1 cellular context compared by ENCODE assay signal in the genomic region with DNA sequence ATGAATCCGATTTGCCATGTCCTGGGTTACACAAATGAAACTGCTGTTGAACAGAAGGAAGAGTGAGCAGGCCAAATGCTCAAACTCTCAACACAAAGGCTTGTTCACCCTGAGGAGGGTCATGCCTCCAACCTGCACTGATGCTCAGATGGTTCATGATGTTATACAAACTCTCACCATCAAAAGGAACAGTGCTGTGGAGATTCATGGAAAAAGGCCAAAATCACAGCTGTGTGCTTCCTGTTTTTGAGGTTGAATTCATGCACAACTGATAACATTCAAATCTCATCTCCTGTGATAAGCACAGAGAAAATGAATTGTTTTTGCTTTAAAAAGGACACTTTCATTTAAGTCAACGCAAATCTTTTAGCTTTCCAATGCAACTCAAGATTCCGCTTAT.
TF ChIP-seq lines count a peak whose summit lies in the region.

No MANE protein-coding gene starts in this region.

TF ChIP-seq in H1, 55 proteins besides CTCF, POLR2A, EP300 and RAD21:
- TF ChIP-seq CHD1 (IDR thresholded peaks at IDR 0.05; ENCODE audit: low read depth, low read length), result no peak
- no peak for TF ChIP-seq FOSL1 (IDR thresholded peaks at IDR 0.05; ENCODE audit: insufficient read depth, low read depth, low read length)
- no peak for TF ChIP-seq SRF (IDR thresholded peaks at IDR 0.05; ENCODE audit: low read depth, low read length)
- no peak for TF ChIP-seq JUND (IDR thresholded peaks at IDR 0.05; ENCODE audit: low read length)
- TF ChIP-seq CEBPB (IDR thresholded peaks at IDR 0.05; ENCODE audit: low read depth, low read length), result no peak
- no peak for TF ChIP-seq JUN (IDR thresholded peaks at IDR 0.05; ENCODE audit: low read depth, low read length)
- no peak for TF ChIP-seq EZH2 (IDR thresholded peaks at IDR 0.05; ENCODE audit: low read depth, low read length, severe bottlenecking)
- TF ChIP-seq YY1 (IDR thresholded peaks at IDR 0.05; ENCODE audit: low read depth, low read length), result no peak
- no peak for TF ChIP-seq CBX8 (IDR thresholded peaks at IDR 0.05; ENCODE audit: borderline replicate concordance, low read depth, low read length)
